8 cellular contexts compared by ENCODE assay signal in genomic region chr1:25754421-25755195, GRCh38. TPM values are rescaled to one million over a fixed set of nuclear protein-coding genes. Genes with fewer than 3 reads are reported as not detected.
DNase-seq lines count a peak whose midpoint lies in the region; ATAC-seq, FAIRE-seq and TF ChIP-seq lines count a peak whose summit lies in the region.

No MANE protein-coding gene starts in this region.

- BruUV-seq in K562 (replicated peaks; lab: Mats Ljungman, UMichigan) (no TSS peak), Caco-2 (replicated peaks; lab: Mats Ljungman, UMichigan) (no TSS peak)

- POLR2A ChIA-PET in K562 (lab: Yijun Ruan, JAX) (interaction anchor here (0.5 kb wide), 1 partner anchor 63 kb away, joined by 3 read pairs; no protein-coding TSS in a partner anchor), Caco-2 (lab: Charles Lee) (no interaction called here)

- peaks cover 41% of the 10 kb centered on the region for H4K20me1 ChIP-seq in K562 (replicated peaks; ENCODE audit: control insufficient read depth, insufficient read depth, low read length)

- H3K9ac ChIP-seq in K562 (ENCODE audit: insufficient read depth in 1 of 2, low read depth in 2 of 2, low read length in 2 of 2): no peak overlapping the region

- in situ Hi-C loops in K562 (cut with MboI): no loop called here

- H3K27ac Mint-ChIP-seq in Caco-2 (ENCODE audit: unreplicated experiment): no peak overlapping the region
- no peak overlapping the region for H3K27ac Mint-ChIP-seq in progenitor cell of endocrine pancreas

- H3K27me3 ChIP-seq in K562 (ENCODE audit: control insufficient read depth in 2 of 2, insufficient read depth in 2 of 2, low read length in 2 of 2) (peaks cover 79 to 100% of the 10 kb centered on the region in 2 experiments), Caco-2 (replicated peaks; ENCODE audit: control insufficient read depth, insufficient read depth, low read length) (no peaks in the 10 kb centered on the region)

- peak in 1 of 2 experiments; percentile 46; a peak in 2 of 4 replicates for TF ChIP-seq RAD21 in K562 (CRISPR knock-in tag; conservative IDR thresholded peaks at IDR 0.05 in 1 of 2, IDR thresholded peaks at IDR 0.05 in 1 of 2)

- peaks cover 5% of the 10 kb centered on the region for H3K9me1 ChIP-seq in K562 (ENCODE audit: control insufficient read depth, insufficient read depth, low read length)

- H3K27me3 Mint-ChIP-seq in Caco-2 (ENCODE audit: insufficient read depth, unreplicated experiment) (no peaks in the 10 kb centered on the region), progenitor cell of endocrine pancreas (peaks cover 40% of the 10 kb centered on the region)

- H3K36me3 ChIP-seq in K562 (ENCODE audit: control insufficient read depth, insufficient read depth, low read length) (no peaks in the 10 kb centered on the region), Caco-2 (ENCODE audit: control insufficient read depth, insufficient read depth, low read length) (no peaks in the 10 kb centered on the region)

- H2AFZ ChIP-seq in K562 (ENCODE audit: low read depth, low read length): no peak overlapping the region

- H3K4me1 ChIP-seq in K562 (replicated peaks in 1 of 2; ENCODE audit: control insufficient read depth in 2 of 2, insufficient read depth in 2 of 2, low read length in 2 of 2) (peaks cover 0 to 3% of the 10 kb centered on the region in 2 experiments; a peak in 2 of 5 replicates), Caco-2 (no peaks in the 10 kb centered on the region)

- H3K4me3 ChIP-seq in K562 (no peak overlapping the region), coronary artery (no peak overlapping the region), Caco-2 (ENCODE audit: low read depth, low read length) (no peak overlapping the region)

- no peak overlapping the region for H3K4me2 ChIP-seq in K562 (ENCODE audit: insufficient read depth, low read length)

- FAIRE-seq in D721Med (lab: Jason Lieb, UNC) (no peak), K562 (lab: Jason Lieb, UNC) (peak; percentile 55)

- H3K27ac ChIP-seq in K562 (ENCODE audit: extremely low read depth, low read depth, low read length) (no peak overlapping the region), coronary artery (no peak overlapping the region)

- no peak for TF ChIP-seq POLR2A in K562 (conservative IDR thresholded peaks at IDR 0.05)

- TF ChIP-seq CTCF in D721Med (IDR thresholded peaks at IDR 0.05; ENCODE audit: insufficient read depth, missing control alignments): peak; percentile 2
- TF ChIP-seq CTCF in K562 (IDR thresholded peaks at IDR 0.05 in 2 of 3, conservative IDR thresholded peaks at IDR 0.05 in 1 of 3; ENCODE audit: insufficient read depth in 2 of 3, low read depth in 1 of 3, low read length in 3 of 3): peak; percentile 37 to 42 (median 39); a peak in 4 of 6 replicates
- no peak for TF ChIP-seq CTCF in omental fat pad (IDR thresholded peaks at IDR 0.05)
- no peak for TF ChIP-seq CTCF in coronary artery (IDR thresholded peaks at IDR 0.05)
- no peak for TF ChIP-seq CTCF in Caco-2 (IDR thresholded peaks at IDR 0.05; ENCODE audit: insufficient read depth in 1 of 2, low read depth in 1 of 2, low read length in 1 of 2, severe bottlenecking in 1 of 2, unreplicated experiment in 1 of 2)
- no peak for TF ChIP-seq CTCF in progenitor cell of endocrine pancreas (IDR thresholded peaks at IDR 0.05; ENCODE audit: unreplicated experiment)

- H3K79me2 ChIP-seq in K562 (ENCODE audit: control insufficient read depth, insufficient read depth, low read length): no peaks in the 10 kb centered on the region

- CTCF ChIA-PET in K562 (lab: Yijun Ruan, JAX; ENCODE audit: low intra/inter-chr PET ratio): interaction anchor here (0.6 to 1.3 kb wide), 3 partner anchors 39 to 146 kb away, joined by 3 to 7 read pairs (median 4); no protein-coding TSS in a partner anchor
- CTCF ChIA-PET in Caco-2 (lab: Charles Lee): interaction anchor here (1.1 kb wide), 1 partner anchor 60 kb away, joined by 3 read pairs; no protein-coding TSS in a partner anchor

- no peaks in the 10 kb centered on the region for H3K36me3 Mint-ChIP-seq in Caco-2 (ENCODE audit: insufficient read depth, unreplicated experiment)
- no peaks in the 10 kb centered on the region for H3K36me3 Mint-ChIP-seq in progenitor cell of endocrine pancreas (ENCODE audit: insufficient read depth)

- intact Hi-C loops in K562 (cut with micrococcal nuclease) (no loop called here), Caco-2 (cut with micrococcal nuclease; ENCODE audit: unreplicated experiment) (loop anchor here (5.0 kb wide), 1 partner anchor 43 kb away; no protein-coding TSS in a partner anchor)

- no peaks in the 10 kb centered on the region for H3K9me3 ChIP-seq in K562 (replicated peaks; ENCODE audit: control insufficient read depth, insufficient read depth, low read depth, low read length)
- H3K9me3 ChIP-seq in Caco-2: no peaks in the 10 kb centered on the region

- H3K4me1 Mint-ChIP-seq in Caco-2 (ENCODE audit: low read depth, unreplicated experiment) (no peaks in the 10 kb centered on the region), progenitor cell of endocrine pancreas (ENCODE audit: low read depth) (no peaks in the 10 kb centered on the region)

- ATAC-seq in K562 (peak; percentile 57; the same call in 2 of the 3 replicates), omental fat pad (ENCODE audit: low FRiP score) (peak; percentile 51), GM18511 (IDR thresholded peaks at IDR 0.05; ENCODE audit: unreplicated experiment) (no peak)

- H3K4me3 Mint-ChIP-seq in Caco-2 (ENCODE audit: unreplicated experiment) (no peak overlapping the region), progenitor cell of endocrine pancreas (ENCODE audit: low read depth) (no peak overlapping the region)

- TF ChIP-seq EP300 in K562 (IDR thresholded peaks at IDR 0.05; ENCODE audit: low read length): no peak

- no peak for DNase-seq in D721Med (ENCODE audit: insufficient read length, low spot score)
- DNase-seq in NCI-H345 treated with DMSO at 0.1 percent for 48 hours (lab: John Stamatoyannopoulos, UW; ENCODE audit: unreplicated experiment): peak; percentile 63
- no peak for DNase-seq in K562 (ENCODE audit: extremely low read depth in 1 of 4, low spot score in 3 of 4)
- DNase-seq in omental fat pad (ENCODE audit: low spot score): no peak
- DNase-seq in coronary artery (ENCODE audit: low spot score): no peak
- DNase-seq in Caco-2: no peak
- no peak for DNase-seq in progenitor cell of endocrine pancreas (ENCODE audit: low spot score, unreplicated experiment)

- WGBS in K562 (ENCODE audit: insufficient coverage, low coverage, missing lambda C conversion rate): 16% methylated on average over 18 of the region's 18 CpGs

- H3K9me3 Mint-ChIP-seq in Caco-2 (ENCODE audit: unreplicated experiment) (no peaks in the 10 kb centered on the region), progenitor cell of endocrine pancreas (ENCODE audit: low read depth) (no peaks in the 10 kb centered on the region)

TF ChIP-seq in K562, 482 proteins besides CTCF, POLR2A, EP300 and RAD21:
- TF ChIP-seq CAMTA2 (CRISPR knock-in tag; conservative IDR thresholded peaks at IDR 0.05): no peak
- no peak for TF ChIP-seq HDAC1 (IDR thresholded peaks at IDR 0.05)
- TF ChIP-seq ETV5 (CRISPR knock-in tag; IDR thresholded peaks at IDR 0.05; ENCODE audit: low read depth): no peak
- TF ChIP-seq MAFF (IDR thresholded peaks at IDR 0.05; ENCODE audit: low read length): no peak
- TF ChIP-seq ZNF57 (CRISPR knock-in tag; IDR thresholded peaks at IDR 0.05): no peak
- no peak for TF ChIP-seq ETV6 (IDR thresholded peaks at IDR 0.05; ENCODE audit: borderline replicate concordance in 1 of 2, low read depth in 2 of 2, low read length in 1 of 2)
- no peak for TF ChIP-seq ETV6 (CRISPR knock-in tag; IDR thresholded peaks at IDR 0.05; ENCODE audit: borderline replicate concordance)

RNA-seq across cellular contexts. Expression of gene SELENON, which starts 45.4 kb away (rescaled TPM):
- 10.6 and 27.1 TPM in 2 replicates for total RNA-seq in K562 (2011; cell fraction: chromatin; rRNA removed; ENCODE audit: low replicate concordance)
- 20.8 and 22.0 TPM in 2 replicates for total RNA-seq in K562 (2011; cell fraction: nucleolus; rRNA removed)
- 23.3 and 31.8 TPM in 2 replicates for total RNA-seq in K562 (2011; cell fraction: nucleoplasm; rRNA removed)
- total RNA-seq in K562 (2014; rRNA removed) (6.1 and 10.0 TPM in 2 replicates), K562 (2014; rRNA removed; fragmentation: Illumina TruSeq; extraction: Trizol) (5.1 and 6.8 TPM in 2 replicates), K562 (2015; rRNA removed; fragmentation: Illumina TruSeq; extraction: Trizol) (7.0 and 7.4 TPM in 2 replicates), K562 (2021) (21.2 and 24.4 TPM in 2 replicates), omental fat pad (10 to 100 TPM; 26.0 to 57.3 (median 53.6) TPM), Caco-2 (2022) (58.3 and 60.6 TPM in 2 replicates), progenitor cell of endocrine pancreas (79.8 and 87.1 TPM in 2 replicates)
- polyA plus RNA-seq in K562 (2011; rRNA removed) (7.1 and 7.2 TPM in 2 replicates), K562 (2014; fragmentation: Illumina TruSeq; extraction: Trizol) (26.7 and 28.9 TPM in 2 replicates), K562 (2014; fragmentation: Nextera tagmentation; extraction: Ambion mirVana) (1 to 10 TPM in 1 of 2 experiments, under 1 TPM in 1; 0.43 to 1.5 TPM), K562 (2014; rRNA removed) (12.5 and 12.6 TPM in 2 replicates)
- 12.7 and 12.8 TPM in 2 replicates for polyA plus RNA-seq in K562 (2011; cell fraction: cytosol; rRNA removed)
- 13.8 and 19.5 TPM in 2 replicates for polyA plus RNA-seq in K562 (2011; cell fraction: nucleus; rRNA removed)
- polyA plus RNA-seq in K562 (2012): 17.5 and 37.6 TPM in 2 replicates
- polyA minus RNA-seq in K562 (2011; rRNA and poly(A)+ RNA removed): 3.7 and 4.2 TPM in 2 replicates
- 12.5 and 15.8 TPM in 2 replicates for polyA minus RNA-seq in K562 (2011; cell fraction: cytosol; rRNA and poly(A)+ RNA removed)
- 2.4 and 3.6 TPM in 2 replicates for polyA minus RNA-seq in K562 (2011; cell fraction: nucleus; rRNA and poly(A)+ RNA removed)

Comparison
In these comparisons a context has a peak if more than half of its experiments do, and no peak if none do; other contexts are left out.
1. CTCF ChIP-seq: peak in D721Med (single experiment) and K562 (3 of 3); none in omental fat pad (0 of 3), coronary artery (single experiment), Caco-2 (0 of 2) and progenitor cell of endocrine pancreas (single experiment).